ENCODE assay signal across 16 cellular contexts in the genomic region with DNA sequence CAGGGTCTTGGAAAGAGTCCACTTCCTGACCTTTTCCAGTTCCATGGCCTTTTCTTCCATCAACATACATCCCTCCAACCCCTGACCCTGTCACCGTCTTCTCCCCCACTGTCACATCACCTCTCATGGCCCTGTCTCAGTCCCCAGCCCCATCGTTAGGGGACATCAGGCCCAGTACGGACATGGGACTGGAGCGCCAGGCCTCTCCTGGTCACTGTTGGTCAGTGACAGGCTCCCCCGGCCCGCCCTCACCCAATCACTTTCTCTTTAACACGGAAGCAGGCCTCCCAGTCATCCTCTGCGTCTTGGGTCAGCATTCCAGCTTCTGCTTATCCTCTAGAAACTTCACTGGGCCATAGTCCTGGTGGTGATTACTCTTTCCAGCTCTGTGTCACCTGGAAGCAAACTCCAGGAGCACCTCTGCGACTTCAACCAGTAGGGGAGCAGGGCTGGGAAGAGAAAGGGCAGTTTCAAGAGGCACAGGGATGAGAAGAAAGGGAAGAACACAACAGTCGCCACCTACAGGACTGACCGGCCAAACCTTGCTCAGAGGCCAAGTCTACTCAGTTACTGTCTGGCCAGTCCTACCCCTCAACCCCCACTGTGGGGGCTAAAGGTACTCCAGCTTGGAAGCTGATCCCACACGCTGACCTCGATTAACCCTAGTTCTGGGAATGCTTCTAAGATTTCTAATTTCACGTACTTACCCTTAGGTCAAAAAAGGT. TPM values are rescaled to one million over a fixed set of nuclear protein-coding genes. Genes with fewer than 3 reads are reported as not detected.
DNase-seq lines count a peak whose midpoint lies in the region; ATAC-seq and TF ChIP-seq lines count a peak whose summit lies in the region.
"Had no signal": no experiment of that assay in that cellular context is flagged by ENCODE, and none has a peak within 500 bp of the region (broad histone marks: within the 10 kb centered on the region; RNA-seq: fewer than 3 reads in every experiment).

No MANE protein-coding gene starts in this region.

- intact Hi-C loops in activated CD8-positive, alpha-beta T cell treated with anti-CD3 and anti-CD28 coated beads for 36 hours (cut with micrococcal nuclease), result no loop called here
- intact Hi-C loops in PC-9 (cut with micrococcal nuclease; ENCODE audit: unreplicated experiment), result no loop called here

- no peaks in the 10 kb centered on the region for H3K79me2 ChIP-seq in PC-9 (ENCODE audit: low read depth)

- H3K4me3 Mint-ChIP-seq in activated CD8-positive, alpha-beta T cell treated with anti-CD3 and anti-CD28 coated beads, Interleukin-2, amount 10 ng/mL, durations not matched to agents 7 days and 5 days, result no peak overlapping the region
- no peak overlapping the region for H3K4me3 Mint-ChIP-seq in activated CD8-positive, alpha-beta T cell treated with anti-CD3 and anti-CD28 coated beads for 36 hours
- H3K4me3 Mint-ChIP-seq: immature natural killer cell had no signal

- H3K27me3 ChIP-seq in PC-9 (ENCODE audit: insufficient read depth, low read depth), result no peaks in the 10 kb centered on the region
- H3K27me3 ChIP-seq: Peyer's patch, transverse colon had no signal

- H3K4me3 ChIP-seq in PC-9 (no peak overlapping the region), fibroblast of mammary gland (ENCODE audit: control insufficient read depth, low read depth, low read length) (no peak overlapping the region)
- H3K4me3 ChIP-seq: Peyer's patch, transverse colon had no signal

- no peak for TF ChIP-seq CTCF in activated CD8-positive, alpha-beta T cell treated with anti-CD3 and anti-CD28 coated beads for 36 hours (IDR thresholded peaks at IDR 0.05)
- TF ChIP-seq CTCF in PC-9 (conservative IDR thresholded peaks at IDR 0.05) (0 out of 2 replicates have a peak, but pooled peaks have one; percentile 16), fibroblast of mammary gland (conservative IDR thresholded peaks at IDR 0.05; ENCODE audit: control insufficient read depth, insufficient read depth, low read depth, low read length) (peak; percentile 22)

- H3K4me1 Mint-ChIP-seq in activated CD8-positive, alpha-beta T cell treated with anti-CD3 and anti-CD28 coated beads, Interleukin-2, amount 10 ng/mL, durations not matched to agents 7 days and 5 days (ENCODE audit: low read depth), result no peaks in the 10 kb centered on the region
- no peaks in the 10 kb centered on the region for H3K4me1 Mint-ChIP-seq in activated CD8-positive, alpha-beta T cell treated with anti-CD3 and anti-CD28 coated beads for 36 hours (ENCODE audit: low read depth)

- no peak for ATAC-seq in activated CD8-positive, alpha-beta T cell treated with anti-CD3 and anti-CD28 coated beads, Interleukin-2, amount 10 ng/mL, durations not matched to agents 7 days and 5 days
- ATAC-seq in activated CD8-positive, alpha-beta T cell treated with anti-CD3 and anti-CD28 coated beads for 36 hours, result no peak
- ATAC-seq in activated naive CD4-positive, alpha-beta T cell treated with anti-CD3 and anti-CD28 coated beads, Interleukin-2, amount 50 U/mL, for 72 hours, result no peak

- POLR2A ChIA-PET in activated CD8-positive, alpha-beta T cell treated with anti-CD3 and anti-CD28 coated beads, Interleukin-2, amount 10 ng/mL, durations not matched to agents 7 days and 5 days (lab: Charles Lee), result no interaction called here
- POLR2A ChIA-PET in activated CD8-positive, alpha-beta T cell treated with anti-CD3 and anti-CD28 coated beads for 36 hours (lab: Charles Lee), result interaction anchor here (0.9 to 1.8 kb wide), 3 partner anchors 10 to 267 kb away, joined by 3 to 7 read pairs (median 3); no protein-coding TSS in a partner anchor
- POLR2A ChIA-PET in PC-9 (lab: Charles Lee; ENCODE audit: unreplicated experiment), result no interaction called here

- peaks cover 4% of the 10 kb centered on the region for H3K36me3 Mint-ChIP-seq in activated CD8-positive, alpha-beta T cell treated with anti-CD3 and anti-CD28 coated beads, Interleukin-2, amount 10 ng/mL, durations not matched to agents 7 days and 5 days (ENCODE audit: low read depth)
- no peaks in the 10 kb centered on the region for H3K36me3 Mint-ChIP-seq in activated CD8-positive, alpha-beta T cell treated with anti-CD3 and anti-CD28 coated beads for 36 hours (ENCODE audit: low read depth)
- no peaks in the 10 kb centered on the region for H3K36me3 Mint-ChIP-seq in activated naive CD4-positive, alpha-beta T cell treated with anti-CD3 and anti-CD28 coated beads, Interleukin-2, amount 50 U/mL, for 72 hours

- H3K9me3 Mint-ChIP-seq in activated CD8-positive, alpha-beta T cell treated with anti-CD3 and anti-CD28 coated beads, Interleukin-2, amount 10 ng/mL, durations not matched to agents 7 days and 5 days (ENCODE audit: insufficient read depth), result no peaks in the 10 kb centered on the region
- no peaks in the 10 kb centered on the region for H3K9me3 Mint-ChIP-seq in activated CD8-positive, alpha-beta T cell treated with anti-CD3 and anti-CD28 coated beads for 36 hours
- no peaks in the 10 kb centered on the region for H3K9me3 Mint-ChIP-seq in activated naive CD4-positive, alpha-beta T cell treated with anti-CD3 and anti-CD28 coated beads, Interleukin-2, amount 50 U/mL, for 72 hours
- H3K9me3 Mint-ChIP-seq: immature natural killer cell had no signal

- DNase-seq in activated CD8-positive, alpha-beta T cell treated with anti-CD3 and anti-CD28 coated beads, Interleukin-2, amount 10 ng/mL, durations not matched to agents 7 days and 5 days, result no peak
- no peak for DNase-seq in activated CD8-positive, alpha-beta T cell treated with anti-CD3 and anti-CD28 coated beads for 36 hours
- DNase-seq in PC-9, result no peak
- DNase-seq in fibroblast of mammary gland (ENCODE audit: low read depth), result no peak
- no peak for DNase-seq in D341Med (ENCODE audit: low spot score)
- DNase-seq in NCI-H1048 (lab: John Stamatoyannopoulos, UW), result no peak
- no peak for DNase-seq in DMS 273 (lab: John Stamatoyannopoulos, UW; ENCODE audit: unreplicated experiment)
- no peak for DNase-seq in activated naive CD4-positive, alpha-beta T cell treated with anti-CD3 and anti-CD28 coated beads, Interleukin-2, amount 50 U/mL, for 72 hours (ENCODE audit: low spot score in 2 of 2)
- DNase-seq: activated CD8-positive, alpha-beta memory T cell treated with anti-CD3 and anti-CD28 coated beads, Interleukin-2, amount 50 U/mL, for 48 hours; DMS153; immature natural killer cell; NCI-H1105; NCI-H446; stimulated activated CD8-positive, alpha-beta memory T cell treated with anti-CD3 and anti-CD28 coated beads, Interleukin-4, amount 100 ng/mL, for 48 hours; transverse colon had no signal

- CTCF ChIA-PET in activated CD8-positive, alpha-beta T cell treated with anti-CD3 and anti-CD28 coated beads, Interleukin-2, amount 10 ng/mL, durations not matched to agents 7 days and 5 days (lab: Charles Lee), result interaction anchor here (17.3 kb wide), 1 partner anchor 94 kb away, joined by 645 read pairs; a partner anchor contains a TSS
- CTCF ChIA-PET in activated CD8-positive, alpha-beta T cell treated with anti-CD3 and anti-CD28 coated beads for 36 hours (lab: Charles Lee), result interaction anchor here (1.1 to 1.4 kb wide), 2 partner anchors 27 to 97 kb away, joined by 3 to 7 read pairs; no protein-coding TSS in a partner anchor
- CTCF ChIA-PET in PC-9 (lab: Charles Lee), result no interaction called here

- H3K9me2 ChIP-seq in PC-9 (ENCODE audit: insufficient read depth), result no peaks in the 10 kb centered on the region

- H3K4me1 ChIP-seq in PC-9 (replicated peaks; ENCODE audit: insufficient read depth), result no peaks in the 10 kb centered on the region

- H2AFZ ChIP-seq in PC-9, result no peak overlapping the region

- H3K27ac Mint-ChIP-seq in activated CD8-positive, alpha-beta T cell treated with anti-CD3 and anti-CD28 coated beads, Interleukin-2, amount 10 ng/mL, durations not matched to agents 7 days and 5 days, result peak overlapping the region; percentile 10
- H3K27ac Mint-ChIP-seq in activated CD8-positive, alpha-beta T cell treated with anti-CD3 and anti-CD28 coated beads for 36 hours, result no peak overlapping the region
- H3K27ac Mint-ChIP-seq in activated naive CD4-positive, alpha-beta T cell treated with anti-CD3 and anti-CD28 coated beads, Interleukin-2, amount 50 U/mL, for 72 hours, result peak overlapping the region in 1 of 2 donors; percentile 56

- H3K27ac ChIP-seq in PC-9, result no peak overlapping the region
- H3K27ac ChIP-seq: Peyer's patch, transverse colon had no signal

- no peaks in the 10 kb centered on the region for H3K27me3 Mint-ChIP-seq in activated CD8-positive, alpha-beta T cell treated with anti-CD3 and anti-CD28 coated beads, Interleukin-2, amount 10 ng/mL, durations not matched to agents 7 days and 5 days (ENCODE audit: low read depth)
- no peaks in the 10 kb centered on the region for H3K27me3 Mint-ChIP-seq in activated CD8-positive, alpha-beta T cell treated with anti-CD3 and anti-CD28 coated beads for 36 hours

- H3K4me2 ChIP-seq in PC-9, result no peak overlapping the region

- no TSS peak for BruUV-seq in PC-9 (replicated peaks; lab: Mats Ljungman, UMichigan)

- H3K9me3 ChIP-seq in PC-9 (ENCODE audit: insufficient read depth, low read depth), result no peaks in the 10 kb centered on the region
- H3K9me3 ChIP-seq: Peyer's patch, transverse colon had no signal

- no peaks in the 10 kb centered on the region for H4K20me1 ChIP-seq in PC-9 (ENCODE audit: insufficient read depth)

- no peaks in the 10 kb centered on the region for H3K36me3 ChIP-seq in PC-9 (ENCODE audit: low read depth)
- H3K36me3 ChIP-seq: transverse colon had no signal

- no peaks in the 10 kb centered on the region for H3F3A ChIP-seq in PC-9 (ENCODE audit: insufficient read depth, low read depth)

RNA-seq across cellular contexts. Expression of a gene that starts 15.9 kb away (rescaled TPM):
- total RNA-seq in activated CD8-positive, alpha-beta T cell treated with anti-CD3 and anti-CD28 coated beads, Interleukin-2, amount 10 ng/mL, durations not matched to agents 7 days and 5 days, result 10 to 100 TPM; 48.4 to 51.3 TPM
- 10 to 100 TPM; 53.3 to 53.7 TPM for total RNA-seq in activated CD8-positive, alpha-beta T cell treated with anti-CD3 and anti-CD28 coated beads for 36 hours
- 7.8 and 9.2 TPM in 2 replicates for total RNA-seq in PC-9 (2021)
- total RNA-seq in activated naive CD4-positive, alpha-beta T cell treated with anti-CD3 and anti-CD28 coated beads, Interleukin-2, amount 50 U/mL, for 72 hours, result 10 to 100 TPM; 21.9 to 45.2 TPM

RNA-seq across cellular contexts. Expression of a gene that starts 38.2 kb away (rescaled TPM):
- 1 to 10 TPM in 1 of 2 experiments, under 1 TPM in 1; 0.97 to 1.3 TPM for total RNA-seq in activated CD8-positive, alpha-beta T cell treated with anti-CD3 and anti-CD28 coated beads, Interleukin-2, amount 10 ng/mL, durations not matched to agents 7 days and 5 days
- 1 to 10 TPM in 1 of 2 experiments, under 1 TPM in 1; 0.74 to 2.5 TPM for total RNA-seq in activated CD8-positive, alpha-beta T cell treated with anti-CD3 and anti-CD28 coated beads for 36 hours
- 2.4 and 2.8 TPM in 2 replicates for total RNA-seq in PC-9 (2021)
- total RNA-seq in activated naive CD4-positive, alpha-beta T cell treated with anti-CD3 and anti-CD28 coated beads, Interleukin-2, amount 50 U/mL, for 72 hours, result 1 to 10 TPM in 1 of 2 donors, under 1 TPM in 1; 0.86 to 1.8 TPM
- total RNA-seq: transverse colon had no signal
